19 cellular contexts compared by ENCODE assay signal in the genomic region with DNA sequence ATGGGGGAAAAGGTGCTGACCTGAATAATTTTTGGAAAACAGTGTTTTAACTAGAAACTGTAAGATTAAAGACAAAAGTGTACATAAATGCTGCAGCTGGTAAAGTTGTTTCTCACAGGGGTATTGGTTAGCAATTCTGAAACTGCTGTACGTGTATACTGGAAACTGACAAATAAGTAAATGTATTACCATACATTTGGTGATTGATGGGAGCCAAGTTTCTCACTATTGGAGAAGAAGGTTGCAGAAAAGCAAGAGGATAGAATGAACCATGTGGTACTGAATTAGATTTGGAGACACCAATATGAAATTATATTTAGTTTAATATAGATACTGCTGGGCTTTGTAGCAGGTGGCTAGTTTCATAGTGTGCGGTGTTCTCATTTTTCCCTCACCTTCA. TPM values are rescaled to one million over a fixed set of nuclear protein-coding genes. Genes with fewer than 3 reads are reported as not detected.
DNase-seq lines count a peak whose midpoint lies in the region; ATAC-seq and TF ChIP-seq lines count a peak whose summit lies in the region.
"Had no signal": no experiment of that assay in that cellular context is flagged by ENCODE, and none has a peak within 500 bp of the region (broad histone marks: within the 10 kb centered on the region; RNA-seq: fewer than 3 reads in every experiment).

No MANE protein-coding gene starts in this region.

- POLR2A ChIA-PET in MCF 10A (lab: Yijun Ruan, JAX): no interaction called here

- ATAC-seq in GM18511 (IDR thresholded peaks at IDR 0.05; ENCODE audit: unreplicated experiment): peak; percentile 40
- ATAC-seq in GM19452 (IDR thresholded peaks at IDR 0.05; ENCODE audit: unreplicated experiment): peak; percentile 50
- ATAC-seq in HG02870 (IDR thresholded peaks at IDR 0.05; ENCODE audit: unreplicated experiment): peak; percentile 24
- ATAC-seq in HG03521 (IDR thresholded peaks at IDR 0.05; ENCODE audit: unreplicated experiment): peak; percentile 60
- ATAC-seq: PC-3, WTC11 had no signal

- WGBS in sigmoid colon, 2 donors: 82 to 92% methylated on average over 2 of the region's 2 CpGs

- peaks cover 13% of the 10 kb centered on the region for H3K4me1 Mint-ChIP-seq in MCF 10A (ENCODE audit: insufficient read depth, unreplicated experiment)

- H3K36me3 Mint-ChIP-seq in MCF 10A (ENCODE audit: insufficient read depth, unreplicated experiment): no peaks in the 10 kb centered on the region
- H3K36me3 Mint-ChIP-seq: WTC11 had no signal

- no TSS peak for BruUV-seq in MCF 10A (replicated peaks; lab: Mats Ljungman, UMichigan)

- intact Hi-C loops in MCF 10A (cut with micrococcal nuclease): no loop called here
- intact Hi-C loops in sigmoid colon (cut with DNase I): no loop called here

- CTCF ChIA-PET in MCF 10A (lab: Yijun Ruan, JAX): interaction anchor here (0.6 to 0.7 kb wide), 2 partner anchors 18 to 234 kb away, joined by 3 to 5 read pairs; no protein-coding TSS in a partner anchor

- no peaks in the 10 kb centered on the region for H3K27me3 ChIP-seq in sigmoid colon

- DNase-seq in SKM-1 (lab: John Stamatoyannopoulos, UW; ENCODE audit: unreplicated experiment) (no peak), inferior parietal cortex (ENCODE audit: extremely low spot score) (no peak), MCF 10A (ENCODE audit: unreplicated experiment) (no peak), sigmoid colon (no peak)
- DNase-seq: activated T-cell treated with anti-CD3 and anti-CD28 coated beads, Interleukin-2, amount 50 U/mL, for 24 hours; aorta; cortex of kidney; DMS 273 treated with DMSO at 0.1 percent for 48 hours; KBM-7; NCI-H1436; NCI-H446; PC-3; stimulated activated CD8-positive, alpha-beta memory T cell treated with anti-CD3 and anti-CD28 coated beads, Interleukin-4, amount 100 ng/mL, for 48 hours; SW 1271 had no signal

- no peak for TF ChIP-seq POLR2A in sigmoid colon (IDR thresholded peaks at IDR 0.05)

- H3K4me1 ChIP-seq in sigmoid colon: no peaks in the 10 kb centered on the region

- H3K27ac ChIP-seq in sigmoid colon: no peak overlapping the region

- H3K4me3 Mint-ChIP-seq in MCF 10A (ENCODE audit: unreplicated experiment): no peak overlapping the region
- H3K4me3 Mint-ChIP-seq: activated T-cell treated with anti-CD3 and anti-CD28 coated beads, Interleukin-2, amount 50 U/mL, for 24 hours; WTC11 had no signal

- TF ChIP-seq CTCF in MCF 10A (IDR thresholded peaks at IDR 0.05; ENCODE audit: unreplicated experiment): no peak
- no peak for TF ChIP-seq CTCF in sigmoid colon (IDR thresholded peaks at IDR 0.05)

- TF ChIP-seq EP300 in sigmoid colon (IDR thresholded peaks at IDR 0.05): no peak

- no peak overlapping the region for H3K27ac Mint-ChIP-seq in MCF 10A (ENCODE audit: low read depth, unreplicated experiment)
- H3K27ac Mint-ChIP-seq: WTC11 had no signal

- no peaks in the 10 kb centered on the region for H3K9me3 ChIP-seq in sigmoid colon

- H3K4me3 ChIP-seq in sigmoid colon: no peak overlapping the region

- no peaks in the 10 kb centered on the region for H3K36me3 ChIP-seq in sigmoid colon

- no peaks in the 10 kb centered on the region for H3K27me3 Mint-ChIP-seq in MCF 10A (ENCODE audit: insufficient read depth, unreplicated experiment)
- H3K27me3 Mint-ChIP-seq: activated T-cell treated with anti-CD3 and anti-CD28 coated beads, Interleukin-2, amount 50 U/mL, for 24 hours had no signal

- no peaks in the 10 kb centered on the region for H3K9me3 Mint-ChIP-seq in MCF 10A (ENCODE audit: unreplicated experiment)
- H3K9me3 Mint-ChIP-seq: activated T-cell treated with anti-CD3 and anti-CD28 coated beads, Interleukin-2, amount 50 U/mL, for 24 hours; WTC11 had no signal

RNA-seq across cellular contexts. Expression of gene FBXO33, which starts 19.6 kb away (rescaled TPM):
- total RNA-seq in MCF 10A (2022) (3.9 and 5.6 TPM in 2 replicates), sigmoid colon (10 to 100 TPM in 2 of 4 donors, 1 to 10 TPM in 2; 7.2 to 12.2 (median 10.7) TPM)
- polyA plus RNA-seq in sigmoid colon: 1 to 10 TPM; 4.2 to 6.9 (median 5.7) TPM
